In the genomic region with DNA sequence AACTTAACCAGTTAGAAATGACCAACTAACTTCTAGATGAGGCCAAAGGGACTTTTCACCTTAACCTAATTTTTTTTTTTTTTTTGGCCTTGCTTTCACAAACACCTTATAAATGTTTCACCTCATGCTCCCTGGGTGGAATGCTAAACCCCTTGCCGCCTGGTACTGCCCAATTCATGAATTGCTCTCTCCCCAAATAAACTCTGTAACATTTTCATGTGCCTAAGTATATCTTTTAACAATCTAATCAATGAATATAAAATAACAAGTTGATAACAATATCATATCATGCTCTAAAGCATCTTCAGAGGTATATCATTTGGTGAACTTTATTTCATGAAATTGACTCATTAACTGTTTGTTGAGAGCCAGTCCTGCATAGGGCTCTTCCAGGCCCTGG, we compare ENCODE assay signal across 1 cellular context.
TF ChIP-seq lines count a peak whose summit lies in the region.

No MANE protein-coding gene starts in this region.

TF ChIP-seq in H1, 55 proteins besides CTCF, POLR2A, EP300 and RAD21:
- TF ChIP-seq EZH2 (IDR thresholded peaks at IDR 0.05; ENCODE audit: low read depth, low read length, severe bottlenecking) (no peak), ATF2 (IDR thresholded peaks at IDR 0.05; ENCODE audit: low read length) (no peak), RXRA (IDR thresholded peaks at IDR 0.05; ENCODE audit: insufficient read depth, low read depth, low read length) (no peak)
